29 cellular contexts compared by ENCODE assay signal in genomic region chr2:238874330-238875050, GRCh38. TPM values are rescaled to one million over a fixed set of nuclear protein-coding genes. Genes with fewer than 3 reads are reported as not detected.
DNase-seq lines count a peak whose midpoint lies in the region; ATAC-seq and TF ChIP-seq lines count a peak whose summit lies in the region.
"Had no signal": no experiment of that assay in that cellular context is flagged by ENCODE, and none has a peak within 500 bp of the region (broad histone marks: within the 10 kb centered on the region; RNA-seq: fewer than 3 reads in every experiment).

No MANE protein-coding gene starts in this region.

- peaks cover 39% of the 10 kb centered on the region; the same call in 1 of the 2 replicates for H3K36me3 ChIP-seq in GM23248 (ENCODE audit: low read depth)
- no peaks in the 10 kb centered on the region for H3K36me3 ChIP-seq in brain microvascular endothelial cell (replicated peaks)
- no peaks in the 10 kb centered on the region for H3K36me3 ChIP-seq in spleen
- H3K36me3 ChIP-seq in MM.1S (replicated peaks; ENCODE audit: insufficient read depth, low read length) = no peaks in the 10 kb centered on the region
- H3K36me3 ChIP-seq: neutrophil, SJCRH30, upper lobe of left lung had no signal

- peak overlapping the region; percentile 49 for H3K9ac ChIP-seq in GM23248
- H3K9ac ChIP-seq in MM.1S (ENCODE audit: low read length) = no peak overlapping the region

- H4K20me1 ChIP-seq in GM23248 (ENCODE audit: insufficient read depth) (peaks cover 11% of the 10 kb centered on the region; the same call in 1 of the 2 replicates), MM.1S (ENCODE audit: insufficient read depth, low read length) (no peaks in the 10 kb centered on the region)

- H2AFZ ChIP-seq in GM23248 = no peak overlapping the region
- no peak overlapping the region for H2AFZ ChIP-seq in MM.1S (ENCODE audit: low read length)

- H3F3A ChIP-seq in GM23248 (ENCODE audit: insufficient read depth) (peaks cover 82% of the 10 kb centered on the region), MM.1S (ENCODE audit: insufficient read depth, low read length) (no peaks in the 10 kb centered on the region)

- 23 to 27% methylated on average over 11 of the region's 11 CpGs for WGBS in GM23248 (ENCODE audit: low coverage in 1 of 2, low lambda C conversion rate in 2 of 2, missing lambda C conversion rate in 2 of 2), 2 experiments
- 75% methylated on average over 11 of the region's 11 CpGs for WGBS in right cardiac atrium
- WGBS in spleen, 5 donors = 76 to 85% (median 80%) methylated on average over 11 of the region's 11 CpGs

- H3K9me3 ChIP-seq in GM23248 (ENCODE audit: low read depth) (no peaks in the 10 kb centered on the region), right cardiac atrium (ENCODE audit: control insufficient read depth, low read length) (no peaks in the 10 kb centered on the region), spleen (peaks cover 0 to 18% (median 8%) of the 10 kb centered on the region in 8 donors), MM.1S (replicated peaks; ENCODE audit: insufficient read depth, low read length) (no peaks in the 10 kb centered on the region)
- H3K9me3 ChIP-seq: neutrophil, psoas muscle, SJCRH30, upper lobe of left lung had no signal

- intact Hi-C loops in right cardiac atrium (cut with DNase I) = no loop called here
- intact Hi-C loops in spleen (cut with DNase I; ENCODE audit: low total_unique reads) = no loop called here

- H3K4me3 ChIP-seq in GM23248 (no peak overlapping the region), brain microvascular endothelial cell (ENCODE audit: low read depth, low read length) (no peak overlapping the region), right cardiac atrium (ENCODE audit: low read length) (no peak overlapping the region), spleen (no peak overlapping the region), MM.1S (ENCODE audit: low read length) (no peak overlapping the region)
- H3K4me3 ChIP-seq: psoas muscle, SJCRH30, upper lobe of left lung had no signal

- H3K27ac ChIP-seq in GM23248 (peak overlapping the region; percentile 72), brain microvascular endothelial cell (no peak overlapping the region), right cardiac atrium (ENCODE audit: low read length) (peak overlapping the region; percentile 24), spleen (no peak overlapping the region), MM.1S (ENCODE audit: low read length) (no peak overlapping the region)
- H3K27ac ChIP-seq: neutrophil, psoas muscle, SJCRH30, upper lobe of left lung had no signal

- ATAC-seq in right cardiac atrium = no peak
- no peak for ATAC-seq in GM18517 (IDR thresholded peaks at IDR 0.05; ENCODE audit: unreplicated experiment)
- ATAC-seq in omental fat pad (ENCODE audit: low FRiP score) = no peak
- ATAC-seq: esophagus mucosa; stimulated activated memory B cell treated with anti-CD40 and anti-IgM and Interleukin-4, amounts not matched to agents 10 μg/mL and 1 μg/mL and 100 μg/mL, for 72 hours; WTC11 had no signal

- H3K79me2 ChIP-seq in GM23248 (ENCODE audit: insufficient read depth) (peaks cover 80% of the 10 kb centered on the region), MM.1S (ENCODE audit: low read length) (no peaks in the 10 kb centered on the region)

- no peaks in the 10 kb centered on the region for H3K9me2 ChIP-seq in GM23248 (ENCODE audit: insufficient read depth)
- no peaks in the 10 kb centered on the region for H3K9me2 ChIP-seq in MM.1S (replicated peaks; ENCODE audit: insufficient read depth, low read length)

- DNase-seq in GM23248 = peak; percentile 70
- DNase-seq in brain microvascular endothelial cell = no peak
- DNase-seq in right cardiac atrium = no peak
- DNase-seq in spleen = peak; percentile 40
- no peak for DNase-seq in MM.1S
- DNase-seq in omental fat pad (ENCODE audit: low spot score) = no peak
- DNase-seq in activated effector memory CD4-positive, alpha-beta T cell treated with Interleukin-2 at 50 U/mL for 16 hours = no peak
- DNase-seq: activated naive CD4-positive, alpha-beta T cell; activated T-cell treated with anti-CD3 and anti-CD28 coated beads, Interleukin-2, amount 50 U/mL, for 48 hours; DMS79 treated with DMSO at 0.1 percent for 48 hours; GF-D8; GOT3; KBM-7; midbrain; naive B cell; NCI-H1092 treated with DMSO at 0.1 percent for 48 hours; NCI-H187; NCI-H2171; NCI-H82; SJCRH30; substantia nigra; upper lobe of left lung had no signal

- H3K4me2 ChIP-seq in GM23248 (ENCODE audit: unreplicated experiment) (peak overlapping the region; percentile 25), MM.1S (ENCODE audit: low read depth, low read length) (no peak overlapping the region)

- H3K4me1 ChIP-seq in GM23248 (ENCODE audit: insufficient read depth) (peaks cover 40% of the 10 kb centered on the region), right cardiac atrium (ENCODE audit: control insufficient read depth, insufficient read depth, low read length) (no peaks in the 10 kb centered on the region), spleen (no peaks in the 10 kb centered on the region), MM.1S (ENCODE audit: low read length) (no peaks in the 10 kb centered on the region)
- H3K4me1 ChIP-seq: psoas muscle, SJCRH30 had no signal

- in situ Hi-C loops in GM23248 (cut with MboI) = no loop called here
- in situ Hi-C loops in brain microvascular endothelial cell (cut with HindIII; ENCODE audit: low pct_ligation_motif_present, low sequenced_read_pairs) = no loop called here

- TF ChIP-seq POLR2A in spleen (IDR thresholded peaks at IDR 0.05) = no peak

- H3K27me3 ChIP-seq in GM23248 (replicated peaks; ENCODE audit: insufficient read depth) (no peaks in the 10 kb centered on the region), brain microvascular endothelial cell (replicated peaks) (no peaks in the 10 kb centered on the region), right cardiac atrium (ENCODE audit: control insufficient read depth, insufficient read depth) (no peaks in the 10 kb centered on the region), spleen (replicated peaks in 1 of 7) (peaks cover 0 to 33% (median 0%) of the 10 kb centered on the region in 7 donors), MM.1S (replicated peaks; ENCODE audit: insufficient read depth, low read length) (peaks cover 37% of the 10 kb centered on the region)
- H3K27me3 ChIP-seq: upper lobe of left lung had no signal

- TF ChIP-seq CTCF in brain microvascular endothelial cell (IDR thresholded peaks at IDR 0.05; ENCODE audit: low read depth, low read length, missing control alignments) (peak; percentile 31), spleen (IDR thresholded peaks at IDR 0.05 in 8 of 11, conservative IDR thresholded peaks at IDR 0.05 in 3 of 11) (no peak), MM.1S (IDR thresholded peaks at IDR 0.05; ENCODE audit: low read length) (no peak), omental fat pad (IDR thresholded peaks at IDR 0.05) (no peak)

RNA-seq across cellular contexts. Expression of gene TWIST2, which starts 26.6 kb away (rescaled TPM):
- total RNA-seq in GM23248 (2014; rRNA removed; shearing (Covaris generic)) = 467 and 544 TPM in 2 replicates
- 248 and 253 TPM in 2 replicates for polyA plus RNA-seq in GM23248 (2016; fragmentation: Nextera tagmentation; extraction: Ambion mirVana)
- total RNA-seq in right cardiac atrium = 1 to 10 TPM; 3.1 to 5.5 (median 4.8) TPM
- 6.3 TPM for polyA plus RNA-seq in right cardiac atrium
- total RNA-seq in spleen = 1 to 10 TPM; 2.1 to 9.0 (median 2.6) TPM
- polyA plus RNA-seq in spleen = 1 to 10 TPM; 1.7 to 2.4 (median 2.1) TPM
- total RNA-seq in omental fat pad = 100 to 1,000 TPM in 2 of 4 donors, 10 to 100 TPM in 2; 90.8 to 141 (median 116) TPM
- total RNA-seq: dermis blood vessel endothelial cell, SJCRH30 had no signal

Comparison
In these comparisons a context has a peak if more than half of its experiments do, and no peak if none do; other contexts are left out.
1. DNase-seq: peak in GM23248 (single experiment) and spleen (single experiment); none in brain microvascular endothelial cell (single experiment), right cardiac atrium (0 of 3), MM.1S (single experiment), omental fat pad (single experiment) and activated effector memory CD4-positive, alpha-beta T cell treated with Interleukin-2 at 50 U/mL for 16 hours (single experiment).
2. H3K27ac ChIP-seq: peak in GM23248 (single experiment) and right cardiac atrium (single experiment); none in brain microvascular endothelial cell (single experiment), spleen (0 of 8) and MM.1S (single experiment).
3. RNA of gene TWIST2, which starts 26.6 kb away (total RNA-seq): 467 to 544 TPM in GM23248 and 90.8 to 141 TPM in omental fat pad; 3.1 to 5.5 TPM in right cardiac atrium and 2.1 to 9.0 TPM in spleen; every median in the first group is over 4 times any median in the second.